24 cellular contexts compared by ENCODE assay signal in the genomic region with DNA sequence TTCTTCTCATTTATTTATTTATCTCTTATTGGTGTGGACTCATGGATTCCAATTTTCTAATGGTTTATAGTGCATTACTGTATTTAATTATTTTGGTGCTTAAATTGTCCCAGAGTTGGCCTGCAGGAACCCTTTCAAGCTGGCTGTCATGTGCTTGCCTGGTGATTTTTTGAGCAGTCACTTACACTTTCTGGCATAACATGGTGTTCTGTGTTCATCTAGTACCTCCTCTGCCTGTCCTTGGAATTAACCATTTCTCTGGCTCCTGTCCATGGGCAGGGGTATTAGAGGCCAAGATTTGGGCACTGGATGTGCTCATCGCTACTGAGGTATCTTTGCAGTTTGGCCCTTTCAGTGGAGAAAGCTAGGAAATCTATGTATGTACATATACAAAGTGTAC.
"Had no signal": no experiment of that assay in that cellular context is flagged by ENCODE, and none has a peak within 500 bp of the region (broad histone marks: within the 10 kb centered on the region; RNA-seq: fewer than 3 reads in every experiment).

No MANE protein-coding gene starts in this region.

- H3K27ac Mint-ChIP-seq: activated CD4-positive, alpha-beta T cell treated with anti-CD3 and anti-CD28 coated beads, Interleukin-2, amount 10 ng/mL, durations not matched to agents 7 days and 5 days; activated CD8-positive, alpha-beta T cell treated with anti-CD3 and anti-CD28 coated beads, Interleukin-2, amount 10 ng/mL, durations not matched to agents 7 days and 5 days; activated naive CD8-positive, alpha-beta T cell treated with anti-CD3 and anti-CD28 coated beads, Interleukin-2, amount 10 ng/mL, durations not matched to agents 7 days and 5 days; activated T-cell treated with anti-CD3 and anti-CD28 coated beads, Interleukin-2, amount 50 U/mL, for 24 hours; activated T-helper 2 cell treated with anti-CD3 and anti-CD28 coated beads, Interferon-gamma antibody, Interleukin-2, Interleukin-4, amounts not matched to agents 10 μg/mL and 5 μg/mL and 100 μg/mL, durations not matched to agents 14 hours and 24 hours and 36 hours; T-helper 2 cell treated with Interferon-gamma antibody and Interleukin-4, amounts not matched to agents 5 μg/mL and 100 μg/mL, for 36 hours had no signal

- H3K9me3 ChIP-seq: body of pancreas, breast epithelium, SJCRH30 had no signal

- ATAC-seq: activated CD8-positive, alpha-beta T cell treated with anti-CD3 and anti-CD28 coated beads, Interleukin-2, amount 10 ng/mL, durations not matched to agents 7 days and 5 days; K562; PC-3 had no signal

- H3K4me1 ChIP-seq: body of pancreas, breast epithelium, SJCRH30 had no signal

- H3K4me3 ChIP-seq: body of pancreas, breast epithelium, K562, SJCRH30, SK-N-MC had no signal

- H3K9me3 Mint-ChIP-seq: activated CD4-positive, alpha-beta T cell treated with anti-CD3 and anti-CD28 coated beads, Interleukin-2, amount 10 ng/mL, durations not matched to agents 7 days and 5 days; activated naive CD4-positive, alpha-beta T cell treated with anti-CD3 and anti-CD28 coated beads, Interleukin-2, amount 50 U/mL, for 24 hours; activated naive CD8-positive, alpha-beta T cell treated with anti-CD3 and anti-CD28 coated beads, Interleukin-2, amount 10 ng/mL, durations not matched to agents 7 days and 5 days; activated T-cell treated with anti-CD3 and anti-CD28 coated beads, Interleukin-2, amount 50 U/mL, for 24 hours; activated T-helper 2 cell treated with anti-CD3 and anti-CD28 coated beads, Interferon-gamma antibody, Interleukin-2, Interleukin-4, amounts not matched to agents 10 μg/mL and 5 μg/mL and 100 μg/mL, durations not matched to agents 14 hours and 24 hours and 36 hours; T-helper 2 cell treated with Interferon-gamma antibody and Interleukin-4, amounts not matched to agents 5 μg/mL and 100 μg/mL, for 36 hours had no signal

- DNase-seq: activated CD4-positive, alpha-beta T cell treated with anti-CD3 and anti-CD28 coated beads, Interleukin-2, amount 10 ng/mL, durations not matched to agents 7 days and 5 days; activated CD4-positive, alpha-beta T cell treated with anti-CD3 and anti-CD28 coated beads, Interleukin-2, amount 50 U/mL, for 48 hours; activated CD8-positive, alpha-beta T cell treated with anti-CD3 and anti-CD28 coated beads, Interleukin-2, amount 10 ng/mL, durations not matched to agents 7 days and 5 days; activated gamma-delta T cell; activated naive CD4-positive, alpha-beta T cell treated with Interleukin-2 at 50 U/mL for 16 hours; activated naive CD8-positive, alpha-beta T cell treated with anti-CD3 and anti-CD28 coated beads, Interleukin-2, amount 10 ng/mL, durations not matched to agents 7 days and 5 days; activated T-cell treated with anti-CD3 and anti-CD28 coated beads, Interleukin-2, amount 50 U/mL, for 24 hours; NCI-H1105; NCI-H1417 treated with DMSO at 0.1 percent for 48 hours; NCI-H187 treated with DMSO at 0.1 percent for 48 hours; NCI-H2081; NCI-H345; NCI-H524 treated with DMSO at 0.1 percent for 48 hours; PC-3; SHP77; SJCRH30 had no signal

- H3K36me3 ChIP-seq: breast epithelium, SJCRH30 had no signal

- H3K4me3 Mint-ChIP-seq: activated CD4-positive, alpha-beta T cell treated with anti-CD3 and anti-CD28 coated beads, Interleukin-2, amount 10 ng/mL, durations not matched to agents 7 days and 5 days; activated CD8-positive, alpha-beta T cell treated with anti-CD3 and anti-CD28 coated beads, Interleukin-2, amount 10 ng/mL, durations not matched to agents 7 days and 5 days; activated naive CD4-positive, alpha-beta T cell treated with anti-CD3 and anti-CD28 coated beads, Interleukin-2, amount 50 U/mL, for 24 hours; activated naive CD8-positive, alpha-beta T cell treated with anti-CD3 and anti-CD28 coated beads, Interleukin-2, amount 10 ng/mL, durations not matched to agents 7 days and 5 days; activated T-cell treated with anti-CD3 and anti-CD28 coated beads, Interleukin-2, amount 50 U/mL, for 24 hours; T-helper 2 cell treated with Interferon-gamma antibody and Interleukin-4, amounts not matched to agents 5 μg/mL and 100 μg/mL, for 36 hours had no signal

- H3K27me3 Mint-ChIP-seq: activated CD4-positive, alpha-beta T cell treated with anti-CD3 and anti-CD28 coated beads, Interleukin-2, amount 10 ng/mL, durations not matched to agents 7 days and 5 days; activated naive CD4-positive, alpha-beta T cell treated with anti-CD3 and anti-CD28 coated beads, Interleukin-2, amount 50 U/mL, for 24 hours; activated naive CD8-positive, alpha-beta T cell treated with anti-CD3 and anti-CD28 coated beads, Interleukin-2, amount 10 ng/mL, durations not matched to agents 7 days and 5 days; activated T-cell treated with anti-CD3 and anti-CD28 coated beads, Interleukin-2, amount 50 U/mL, for 24 hours had no signal

- H3K4me1 Mint-ChIP-seq: activated naive CD4-positive, alpha-beta T cell treated with anti-CD3 and anti-CD28 coated beads, Interleukin-2, amount 50 U/mL, for 24 hours had no signal

- H3K27ac ChIP-seq: body of pancreas, breast epithelium, RWPE1, SJCRH30, SK-N-MC had no signal

- H3K27me3 ChIP-seq: body of pancreas, breast epithelium, SJCRH30 had no signal
